1 cellular context compared by ENCODE assay signal in genomic region chr9:98333703-98334582, GRCh38.
TF ChIP-seq lines count a peak whose summit lies in the region.

No MANE protein-coding gene starts in this region.

TF ChIP-seq in K562, 482 proteins besides CTCF, POLR2A, EP300 and RAD21 (continued from another document and continues in another):
- TF ChIP-seq HEY1 (CRISPR knock-in tag; IDR thresholded peaks at IDR 0.05; ENCODE audit: borderline replicate concordance): no peak
- no peak for TF ChIP-seq ZNF696 (CRISPR knock-in tag; conservative IDR thresholded peaks at IDR 0.05)
- no peak for TF ChIP-seq ZNF146 (CRISPR knock-in tag; IDR thresholded peaks at IDR 0.05; ENCODE audit: unreplicated experiment)
- TF ChIP-seq ZC3H8 (IDR thresholded peaks at IDR 0.05): no peak
- TF ChIP-seq GTF2F1 (IDR thresholded peaks at IDR 0.05; ENCODE audit: low read depth, low read length): no peak
- no peak for TF ChIP-seq KLF13 (tag; IDR thresholded peaks at IDR 0.05; ENCODE audit: borderline replicate concordance, low read depth)
- TF ChIP-seq SP1 (CRISPR knock-in tag; IDR thresholded peaks at IDR 0.05): 0 out of 2 replicates have a peak, but pooled peaks have one; percentile 35
- TF ChIP-seq NFE2L1 (tag; IDR thresholded peaks at IDR 0.05; ENCODE audit: borderline replicate concordance, low read depth): no peak
- TF ChIP-seq NUFIP1 (IDR thresholded peaks at IDR 0.05; ENCODE audit: partially characterized antibody): no peak
- TF ChIP-seq CC2D1A (IDR thresholded peaks at IDR 0.05): no peak
- TF ChIP-seq, protein P1, sequence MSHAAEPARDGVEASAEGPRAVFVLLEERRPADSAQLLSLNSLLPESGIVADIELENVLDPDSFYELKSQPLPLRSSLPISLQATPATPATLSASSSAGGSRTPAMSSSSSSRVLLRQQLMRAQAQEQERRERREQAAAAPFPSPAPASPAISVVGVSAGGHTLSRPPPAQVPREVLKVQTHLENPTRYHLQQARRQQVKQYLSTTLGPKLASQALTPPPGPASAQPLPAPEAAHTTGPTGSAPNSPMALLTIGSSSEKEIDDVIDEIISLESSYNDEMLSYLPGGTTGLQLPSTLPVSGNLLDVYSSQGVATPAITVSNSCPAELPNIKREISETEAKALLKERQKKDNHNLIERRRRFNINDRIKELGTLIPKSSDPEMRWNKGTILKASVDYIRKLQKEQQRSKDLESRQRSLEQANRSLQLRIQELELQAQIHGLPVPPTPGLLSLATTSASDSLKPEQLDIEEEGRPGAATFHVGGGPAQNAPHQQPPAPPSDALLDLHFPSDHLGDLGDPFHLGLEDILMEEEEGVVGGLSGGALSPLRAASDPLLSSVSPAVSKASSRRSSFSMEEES (CRISPR knock-in tag; IDR thresholded peaks at IDR 0.05): no peak
- TF ChIP-seq SMARCA4 (IDR thresholded peaks at IDR 0.05): peak; percentile 61
- no peak for TF ChIP-seq ZNF830 (CRISPR knock-in tag; IDR thresholded peaks at IDR 0.05)
- TF ChIP-seq TBL1XR1 (IDR thresholded peaks at IDR 0.05; ENCODE audit: low read length in 2 of 2): no peak; a peak in 1 of 4 replicates
- 0 out of 2 replicates have a peak, but pooled peaks have one; percentile 28 for TF ChIP-seq ADNP (tag; IDR thresholded peaks at IDR 0.05)
- TF ChIP-seq ZNF384 (IDR thresholded peaks at IDR 0.05; ENCODE audit: low read depth, low read length): no peak
- TF ChIP-seq BHLHE40 (IDR thresholded peaks at IDR 0.05; ENCODE audit: low read length): no peak
- 0 out of 2 replicates have a peak, but pooled peaks have one; percentile 35 for TF ChIP-seq ETV1 (tag; conservative IDR thresholded peaks at IDR 0.05; ENCODE audit: low read depth)
- no peak for TF ChIP-seq PHF20 (IDR thresholded peaks at IDR 0.05; ENCODE audit: partially characterized antibody)
- TF ChIP-seq ZFPM2 (CRISPR knock-in tag; IDR thresholded peaks at IDR 0.05): no peak
- TF ChIP-seq ZNF133 (CRISPR knock-in tag; IDR thresholded peaks at IDR 0.05): no peak
- TF ChIP-seq, protein P2, sequence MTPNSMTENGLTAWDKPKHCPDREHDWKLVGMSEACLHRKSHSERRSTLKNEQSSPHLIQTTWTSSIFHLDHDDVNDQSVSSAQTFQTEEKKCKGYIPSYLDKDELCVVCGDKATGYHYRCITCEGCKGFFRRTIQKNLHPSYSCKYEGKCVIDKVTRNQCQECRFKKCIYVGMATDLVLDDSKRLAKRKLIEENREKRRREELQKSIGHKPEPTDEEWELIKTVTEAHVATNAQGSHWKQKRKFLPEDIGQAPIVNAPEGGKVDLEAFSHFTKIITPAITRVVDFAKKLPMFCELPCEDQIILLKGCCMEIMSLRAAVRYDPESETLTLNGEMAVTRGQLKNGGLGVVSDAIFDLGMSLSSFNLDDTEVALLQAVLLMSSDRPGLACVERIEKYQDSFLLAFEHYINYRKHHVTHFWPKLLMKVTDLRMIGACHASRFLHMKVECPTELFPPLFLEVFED (CRISPR knock-in tag; conservative IDR thresholded peaks at IDR 0.05): no peak
- TF ChIP-seq MEF2D (tag; conservative IDR thresholded peaks at IDR 0.05; ENCODE audit: low read depth): no peak
- no peak for TF ChIP-seq MIER1 (IDR thresholded peaks at IDR 0.05; ENCODE audit: low read depth)
- TF ChIP-seq, protein P3, sequence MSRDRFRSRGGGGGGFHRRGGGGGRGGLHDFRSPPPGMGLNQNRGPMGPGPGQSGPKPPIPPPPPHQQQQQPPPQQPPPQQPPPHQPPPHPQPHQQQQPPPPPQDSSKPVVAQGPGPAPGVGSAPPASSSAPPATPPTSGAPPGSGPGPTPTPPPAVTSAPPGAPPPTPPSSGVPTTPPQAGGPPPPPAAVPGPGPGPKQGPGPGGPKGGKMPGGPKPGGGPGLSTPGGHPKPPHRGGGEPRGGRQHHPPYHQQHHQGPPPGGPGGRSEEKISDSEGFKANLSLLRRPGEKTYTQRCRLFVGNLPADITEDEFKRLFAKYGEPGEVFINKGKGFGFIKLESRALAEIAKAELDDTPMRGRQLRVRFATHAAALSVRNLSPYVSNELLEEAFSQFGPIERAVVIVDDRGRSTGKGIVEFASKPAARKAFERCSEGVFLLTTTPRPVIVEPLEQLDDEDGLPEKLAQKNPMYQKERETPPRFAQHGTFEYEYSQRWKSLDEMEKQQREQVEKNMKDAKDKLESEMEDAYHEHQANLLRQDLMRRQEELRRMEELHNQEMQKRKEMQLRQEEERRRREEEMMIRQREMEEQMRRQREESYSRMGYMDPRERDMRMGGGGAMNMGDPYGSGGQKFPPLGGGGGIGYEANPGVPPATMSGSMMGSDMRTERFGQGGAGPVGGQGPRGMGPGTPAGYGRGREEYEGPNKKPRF (IDR thresholded peaks at IDR 0.05; ENCODE audit: low read depth, low read length): no peak
- no peak for TF ChIP-seq ZFP36 (IDR thresholded peaks at IDR 0.05; ENCODE audit: low read depth, low read length, partially characterized antibody)
- TF ChIP-seq EWSR1 (IDR thresholded peaks at IDR 0.05; ENCODE audit: borderline replicate concordance, low read depth, partially characterized antibody): no peak
- TF ChIP-seq, protein P4, sequence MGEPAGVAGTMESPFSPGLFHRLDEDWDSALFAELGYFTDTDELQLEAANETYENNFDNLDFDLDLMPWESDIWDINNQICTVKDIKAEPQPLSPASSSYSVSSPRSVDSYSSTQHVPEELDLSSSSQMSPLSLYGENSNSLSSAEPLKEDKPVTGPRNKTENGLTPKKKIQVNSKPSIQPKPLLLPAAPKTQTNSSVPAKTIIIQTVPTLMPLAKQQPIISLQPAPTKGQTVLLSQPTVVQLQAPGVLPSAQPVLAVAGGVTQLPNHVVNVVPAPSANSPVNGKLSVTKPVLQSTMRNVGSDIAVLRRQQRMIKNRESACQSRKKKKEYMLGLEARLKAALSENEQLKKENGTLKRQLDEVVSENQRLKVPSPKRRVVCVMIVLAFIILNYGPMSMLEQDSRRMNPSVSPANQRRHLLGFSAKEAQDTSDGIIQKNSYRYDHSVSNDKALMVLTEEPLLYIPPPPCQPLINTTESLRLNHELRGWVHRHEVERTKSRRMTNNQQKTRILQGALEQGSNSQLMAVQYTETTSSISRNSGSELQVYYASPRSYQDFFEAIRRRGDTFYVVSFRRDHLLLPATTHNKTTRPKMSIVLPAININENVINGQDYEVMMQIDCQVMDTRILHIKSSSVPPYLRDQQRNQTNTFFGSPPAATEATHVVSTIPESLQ (CRISPR knock-in tag; IDR thresholded peaks at IDR 0.05): no peak
- no peak for TF ChIP-seq ZSCAN32 (CRISPR knock-in tag; IDR thresholded peaks at IDR 0.05)
- TF ChIP-seq HNRNPUL1 (IDR thresholded peaks at IDR 0.05; ENCODE audit: low read length): no peak
- TF ChIP-seq MCM3 (IDR thresholded peaks at IDR 0.05): no peak
- TF ChIP-seq, protein P5, sequence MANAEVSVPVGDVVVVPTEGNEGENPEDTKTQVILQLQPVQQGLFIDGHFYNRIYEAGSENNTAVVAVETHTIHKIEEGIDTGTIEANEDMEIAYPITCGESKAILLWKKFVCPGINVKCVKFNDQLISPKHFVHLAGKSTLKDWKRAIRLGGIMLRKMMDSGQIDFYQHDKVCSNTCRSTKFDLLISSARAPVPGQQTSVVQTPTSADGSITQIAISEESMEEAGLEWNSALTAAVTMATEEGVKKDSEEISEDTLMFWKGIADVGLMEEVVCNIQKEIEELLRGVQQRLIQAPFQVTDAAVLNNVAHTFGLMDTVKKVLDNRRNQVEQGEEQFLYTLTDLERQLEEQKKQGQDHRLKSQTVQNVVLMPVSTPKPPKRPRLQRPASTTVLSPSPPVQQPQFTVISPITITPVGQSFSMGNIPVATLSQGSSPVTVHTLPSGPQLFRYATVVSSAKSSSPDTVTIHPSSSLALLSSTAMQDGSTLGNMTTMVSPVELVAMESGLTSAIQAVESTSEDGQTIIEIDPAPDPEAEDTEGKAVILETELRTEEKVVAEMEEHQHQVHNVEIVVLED (CRISPR knock-in tag; IDR thresholded peaks at IDR 0.05): no peak
- TF ChIP-seq RBM25 (IDR thresholded peaks at IDR 0.05; ENCODE audit: low read depth, low read length, severe bottlenecking): peak; percentile 78
- TF ChIP-seq RBM15 (IDR thresholded peaks at IDR 0.05; ENCODE audit: insufficient read depth, low read length): no peak
- no peak for TF ChIP-seq USF1 (CRISPR knock-in tag; IDR thresholded peaks at IDR 0.05)
- TF ChIP-seq GTF2A2 (tag; IDR thresholded peaks at IDR 0.05): no peak
- no peak for TF ChIP-seq MTA2 (IDR thresholded peaks at IDR 0.05; ENCODE audit: low read depth)
- no peak for TF ChIP-seq ZNF436 (CRISPR knock-in tag; IDR thresholded peaks at IDR 0.05)
- TF ChIP-seq E2F8 (IDR thresholded peaks at IDR 0.05; ENCODE audit: low read depth, partially characterized antibody): no peak
- no peak for TF ChIP-seq DMBX1 (CRISPR knock-in tag; IDR thresholded peaks at IDR 0.05; ENCODE audit: borderline replicate concordance)
- TF ChIP-seq GTF2E2 (tag; IDR thresholded peaks at IDR 0.05): no peak
- no peak for TF ChIP-seq ZBTB2 (IDR thresholded peaks at IDR 0.05)
- no peak for TF ChIP-seq WHSC1 (IDR thresholded peaks at IDR 0.05; ENCODE audit: low read length)
- TF ChIP-seq BRD9 (IDR thresholded peaks at IDR 0.05; ENCODE audit: low read depth, partially characterized antibody): no peak
